Comparison of ENCODE assay signal across 11 cellular contexts in genomic region chr16:11233727-11234376, GRCh38. TPM values are rescaled to one million over a fixed set of nuclear protein-coding genes. Genes with fewer than 3 reads are reported as not detected.
DNase-seq lines count a peak whose midpoint lies in the region; ATAC-seq and TF ChIP-seq lines count a peak whose summit lies in the region.
"Had no signal": no experiment of that assay in that cellular context is flagged by ENCODE, and none has a peak within 500 bp of the region (broad histone marks: within the 10 kb centered on the region; RNA-seq: fewer than 3 reads in every experiment).

No MANE protein-coding gene starts in this region.

- intact Hi-C loops in stomach (cut with DNase I; ENCODE audit: low total_unique reads) = no loop called here

- no peak for TF ChIP-seq CTCF in stomach (IDR thresholded peaks at IDR 0.05)

- H3K4me1 ChIP-seq in stomach = peaks cover 8 to 22% (median 10%) of the 10 kb centered on the region in 4 donors
- H3K4me1 ChIP-seq: A549 had no signal

- H3K4me3 ChIP-seq in stomach = no peak overlapping the region
- H3K4me3 ChIP-seq: A549 had no signal

- peak overlapping the region; percentile 71 for H3K4me3 Mint-ChIP-seq in activated CD8-positive, alpha-beta T cell treated with anti-CD3 and anti-CD28 coated beads, Interleukin-2, amount 10 ng/mL, durations not matched to agents 7 days and 5 days
- peak overlapping the region; percentile 62 to 76 (median 70) for H3K4me3 Mint-ChIP-seq in immature natural killer cell

- H3K9me3 Mint-ChIP-seq in activated CD8-positive, alpha-beta T cell treated with anti-CD3 and anti-CD28 coated beads, Interleukin-2, amount 10 ng/mL, durations not matched to agents 7 days and 5 days (ENCODE audit: insufficient read depth) = no peaks in the 10 kb centered on the region
- no peaks in the 10 kb centered on the region for H3K9me3 Mint-ChIP-seq in immature natural killer cell

- TF ChIP-seq POLR2A in stomach (IDR thresholded peaks at IDR 0.05) = no peak

- H3K27ac Mint-ChIP-seq in activated CD8-positive, alpha-beta T cell treated with anti-CD3 and anti-CD28 coated beads, Interleukin-2, amount 10 ng/mL, durations not matched to agents 7 days and 5 days = peak overlapping the region; percentile 98
- H3K27ac Mint-ChIP-seq in immature natural killer cell = peak overlapping the region; percentile 31 to 96 (median 96)

- peaks cover 2% of the 10 kb centered on the region for H3K36me3 Mint-ChIP-seq in activated CD8-positive, alpha-beta T cell treated with anti-CD3 and anti-CD28 coated beads, Interleukin-2, amount 10 ng/mL, durations not matched to agents 7 days and 5 days (ENCODE audit: low read depth)
- no peaks in the 10 kb centered on the region for H3K36me3 Mint-ChIP-seq in immature natural killer cell

- DNase-seq in SIG-M5 treated with dmso at 0.1 percent for 504 hours (lab: John Stamatoyannopoulos, UW; ENCODE audit: unreplicated experiment) = peak; percentile 42
- DNase-seq in SIG-M5 (lab: John Stamatoyannopoulos, UW) = no peak
- DNase-seq in activated CD8-positive, alpha-beta T cell treated with anti-CD3 and anti-CD28 coated beads, Interleukin-2, amount 10 ng/mL, durations not matched to agents 7 days and 5 days = peak; percentile 86
- peak; percentile 26 to 36 (median 27) for DNase-seq in immature natural killer cell
- no peak for DNase-seq in stomach
- no peak for DNase-seq in left lobe of liver (ENCODE audit: low spot score)
- DNase-seq in kidney tubule cell (ENCODE audit: low spot score) = no peak
- DNase-seq: NCI-H526 treated with DMSO at 0.1 percent for 48 hours had no signal

- ATAC-seq in activated CD8-positive, alpha-beta T cell treated with anti-CD3 and anti-CD28 coated beads, Interleukin-2, amount 10 ng/mL, durations not matched to agents 7 days and 5 days = peak; percentile 22
- ATAC-seq in left lobe of liver = no peak
- ATAC-seq in GM21723 (IDR thresholded peaks at IDR 0.05; ENCODE audit: unreplicated experiment) = no peak
- ATAC-seq: A549 had no signal

- H3K27me3 Mint-ChIP-seq in activated CD8-positive, alpha-beta T cell treated with anti-CD3 and anti-CD28 coated beads, Interleukin-2, amount 10 ng/mL, durations not matched to agents 7 days and 5 days (ENCODE audit: low read depth) = no peaks in the 10 kb centered on the region
- peaks cover 0 to 9% (median 3%) of the 10 kb centered on the region in 3 donors for H3K27me3 Mint-ChIP-seq in immature natural killer cell (ENCODE audit: low read depth in 3 of 3)

- no peaks in the 10 kb centered on the region for H3K36me3 ChIP-seq in stomach

- H3K9me3 ChIP-seq in stomach = no peaks in the 10 kb centered on the region
- H3K9me3 ChIP-seq: A549 had no signal

- WGBS in stomach, 5 donors = 69 to 85% (median 81%) methylated on average over 8 of the region's 8 CpGs

- CTCF ChIA-PET in activated CD8-positive, alpha-beta T cell treated with anti-CD3 and anti-CD28 coated beads, Interleukin-2, amount 10 ng/mL, durations not matched to agents 7 days and 5 days (lab: Charles Lee) = interaction anchor here (1.0 to 5.0 kb wide), 9 partner anchors 9 to 139 kb away, joined by 3 to 56 read pairs (median 5); partner anchors contain the start of gene SOCS1

- POLR2A ChIA-PET in activated CD8-positive, alpha-beta T cell treated with anti-CD3 and anti-CD28 coated beads, Interleukin-2, amount 10 ng/mL, durations not matched to agents 7 days and 5 days (lab: Charles Lee) = interaction anchor here (0.6 to 4.4 kb wide), 19 partner anchors 9 to 269 kb away, joined by 3 to 122 read pairs (median 4); partner anchors contain the start of gene SOCS1

- H3K27me3 ChIP-seq in stomach = no peaks in the 10 kb centered on the region

- peaks cover 74% of the 10 kb centered on the region for H3K4me1 Mint-ChIP-seq in activated CD8-positive, alpha-beta T cell treated with anti-CD3 and anti-CD28 coated beads, Interleukin-2, amount 10 ng/mL, durations not matched to agents 7 days and 5 days (ENCODE audit: low read depth)
- peaks cover 70 to 82% of the 10 kb centered on the region in 2 donors for H3K4me1 Mint-ChIP-seq in immature natural killer cell

- peak overlapping the region; percentile 7 to 77 (median 73) for H3K27ac ChIP-seq in stomach
- H3K27ac ChIP-seq: A549 had no signal

- TF ChIP-seq EP300 in stomach (IDR thresholded peaks at IDR 0.05) = no peak

RNA-seq across cellular contexts. Expression of gene SOCS1, which starts 22.2 kb away (rescaled TPM):
- total RNA-seq in activated CD8-positive, alpha-beta T cell treated with anti-CD3 and anti-CD28 coated beads, Interleukin-2, amount 10 ng/mL, durations not matched to agents 7 days and 5 days = 100 to 1,000 TPM; 170 to 174 TPM
- polyA plus RNA-seq in immature natural killer cell = 10 to 100 TPM; 14.0 to 24.4 (median 14.5) TPM
- total RNA-seq in stomach = 10 to 100 TPM in 3 of 5 donors, 1 to 10 TPM in 2; 4.2 to 45.5 (median 12.1) TPM
- polyA plus RNA-seq in stomach = 10 to 100 TPM in 2 of 3 donors, 1 to 10 TPM in 1; 9.4 to 14.7 (median 11.0) TPM
- total RNA-seq in left lobe of liver = 0.91 TPM

RNA-seq across cellular contexts. Expression of gene TNP2, which starts 35.3 kb away (rescaled TPM):
- not detected for total RNA-seq in activated CD8-positive, alpha-beta T cell treated with anti-CD3 and anti-CD28 coated beads, Interleukin-2, amount 10 ng/mL, durations not matched to agents 7 days and 5 days
- polyA plus RNA-seq in immature natural killer cell (not detected), stomach (not detected)
- total RNA-seq in stomach (not detected), left lobe of liver (not detected)
- total RNA-seq: right cardiac atrium had no signal
- polyA plus RNA-seq: A549, right cardiac atrium had no signal

RNA-seq across cellular contexts. Expression of gene PRM3, which starts 39.6 kb away (rescaled TPM):
- total RNA-seq in activated CD8-positive, alpha-beta T cell treated with anti-CD3 and anti-CD28 coated beads, Interleukin-2, amount 10 ng/mL, durations not matched to agents 7 days and 5 days = not detected
- polyA plus RNA-seq in immature natural killer cell (not detected), stomach (not detected)
- total RNA-seq in stomach (not detected), left lobe of liver (not detected)
- total RNA-seq: right cardiac atrium had no signal
- polyA plus RNA-seq: A549, right cardiac atrium had no signal

RNA-seq across cellular contexts. Expression of gene PRM2, which starts 42.4 kb away (rescaled TPM):
- total RNA-seq in activated CD8-positive, alpha-beta T cell treated with anti-CD3 and anti-CD28 coated beads, Interleukin-2, amount 10 ng/mL, durations not matched to agents 7 days and 5 days = not detected
- polyA plus RNA-seq in immature natural killer cell (not detected), stomach (not detected)
- total RNA-seq in stomach (not detected), left lobe of liver (not detected)
- total RNA-seq: right cardiac atrium had no signal
- polyA plus RNA-seq: A549, right cardiac atrium had no signal

RNA-seq across cellular contexts. Expression of gene PRM1, which starts 47.3 kb away (rescaled TPM):
- not detected for total RNA-seq in activated CD8-positive, alpha-beta T cell treated with anti-CD3 and anti-CD28 coated beads, Interleukin-2, amount 10 ng/mL, durations not matched to agents 7 days and 5 days
- polyA plus RNA-seq in immature natural killer cell (not detected), stomach (not detected)
- total RNA-seq in stomach (not detected), left lobe of liver (not detected)
- total RNA-seq: right cardiac atrium had no signal
- polyA plus RNA-seq: A549, right cardiac atrium had no signal

Comparison
In these comparisons a context has a peak if more than half of its experiments do, and no peak if none do; other contexts are left out.
1. DNase-seq: peak in SIG-M5 treated with dmso at 0.1 percent for 504 hours (single experiment), activated CD8-positive, alpha-beta T cell treated with anti-CD3 and anti-CD28 coated beads, Interleukin-2, amount 10 ng/mL, durations not matched to agents 7 days and 5 days (single experiment) and immature natural killer cell (3 of 3); none in SIG-M5 (single experiment), stomach (single experiment), left lobe of liver (single experiment) and kidney tubule cell (single experiment).